In genomic region chr12:11568762-11569478, GRCh38 we compare ENCODE assay signal across 11 cellular contexts.
DNase-seq lines count a peak whose midpoint lies in the region; ATAC-seq and FAIRE-seq lines count a peak whose summit lies in the region.
"Had no signal": no experiment of that assay in that cellular context is flagged by ENCODE, and none has a peak within 500 bp of the region (broad histone marks: within the 10 kb centered on the region; RNA-seq: fewer than 3 reads in every experiment).

No MANE protein-coding gene starts in this region.

- peak; percentile 95 for FAIRE-seq in endometrium (lab: Jason Lieb, UNC)

- DNase-seq in cortex of kidney (lab: John Stamatoyannopoulos, UW) (no peak), midbrain (lab: John Stamatoyannopoulos, UW) (no peak), dermis blood vessel endothelial cell (no peak), DMS153 treated with DMSO at 0.1 percent for 48 hours (lab: John Stamatoyannopoulos, UW; ENCODE audit: unreplicated experiment) (no peak)
- DNase-seq: activated T-cell treated with anti-CD3 and anti-CD28 coated beads for 4 hours, NCI-H1436 treated with DMSO at 0.1 percent for 48 hours, T-helper 1 cell had no signal

- peak; percentile 84 for ATAC-seq in GM18508 (IDR thresholded peaks at IDR 0.05; ENCODE audit: insufficient read depth, unreplicated experiment)
- ATAC-seq in GM21515 (IDR thresholded peaks at IDR 0.05; ENCODE audit: unreplicated experiment): peak; percentile 90
- peak; percentile 87 for ATAC-seq in HG03108 (IDR thresholded peaks at IDR 0.05; ENCODE audit: unreplicated experiment)
